In genomic region chr11:32792948-32793475, GRCh38 we compare ENCODE assay signal across 9 cellular contexts. TPM values are rescaled to one million over a fixed set of nuclear protein-coding genes. Genes with fewer than 3 reads are reported as not detected.
A peak's percentile ranks its signal among the peaks of the same experiment; 100 is the strongest.
DNase-seq lines count a peak whose midpoint lies in the region; ATAC-seq and TF ChIP-seq lines count a peak whose summit lies in the region.
"Had no signal": no experiment of that assay in that cellular context is flagged by ENCODE, and none has a peak within 500 bp of the region (broad histone marks: within the 10 kb centered on the region; RNA-seq: fewer than 3 reads in every experiment).

No MANE protein-coding gene starts in this region.

- H3K9me3 Mint-ChIP-seq in natural killer cell: no peaks in the 10 kb centered on the region
- H3K9me3 Mint-ChIP-seq: IgD-negative memory B cell had no signal

- 17 to 19% (median 18%) methylated on average over 13 of the region's 13 CpGs for WGBS in stomach, 5 donors

- peaks cover 0 to 10% (median 0%) of the 10 kb centered on the region in 3 donors for H3K27me3 ChIP-seq in stomach

- peak overlapping the region in 2 of 4 donors; percentile 21 to 22 for H3K4me3 ChIP-seq in stomach

- H3K4me1 Mint-ChIP-seq in natural killer cell: peaks cover 0 to 4% of the 10 kb centered on the region in 2 donors

- H3K36me3 Mint-ChIP-seq in natural killer cell: no peaks in the 10 kb centered on the region
- H3K36me3 Mint-ChIP-seq: IgD-negative memory B cell had no signal

- no peaks in the 10 kb centered on the region for H3K9me3 ChIP-seq in stomach

- no peak for TF ChIP-seq POLR2A in stomach (IDR thresholded peaks at IDR 0.05)

- no peak overlapping the region for H3K27ac Mint-ChIP-seq in natural killer cell
- H3K27ac Mint-ChIP-seq: IgD-negative memory B cell had no signal

- no peak for TF ChIP-seq EP300 in stomach (IDR thresholded peaks at IDR 0.05)

- intact Hi-C loops in natural killer cell (cut with micrococcal nuclease) (loop anchor here (2.0 kb wide), 1 partner anchor 470 kb away; no protein-coding TSS in a partner anchor), stomach (cut with DNase I; ENCODE audit: low total_unique reads) (no loop called here)

- H3K27me3 Mint-ChIP-seq in natural killer cell (ENCODE audit: low read depth in 2 of 2): no peaks in the 10 kb centered on the region
- H3K27me3 Mint-ChIP-seq: IgD-negative memory B cell had no signal

- peak overlapping the region; percentile 45 for H3K4me3 Mint-ChIP-seq in natural killer cell

- peaks cover 0 to 10% (median 0%) of the 10 kb centered on the region in 4 donors for H3K4me1 ChIP-seq in stomach

- H3K36me3 ChIP-seq in stomach: no peaks in the 10 kb centered on the region

- H3K27ac ChIP-seq in stomach: no peak overlapping the region

- TF ChIP-seq CTCF in natural killer cell (IDR thresholded peaks at IDR 0.05) (peak; percentile 82), stomach (IDR thresholded peaks at IDR 0.05) (peak in 5 of 7 experiments; percentile 21 to 62 (median 54))

- ATAC-seq in GM19023 (IDR thresholded peaks at IDR 0.05; ENCODE audit: unreplicated experiment): peak; percentile 74
- peak; percentile 75 for ATAC-seq in HG03520 (IDR thresholded peaks at IDR 0.05; ENCODE audit: unreplicated experiment)
- ATAC-seq in esophagus mucosa: peak; percentile 61
- ATAC-seq in natural killer cell: peak; percentile 65 to 84 (median 69)

- peak; percentile 34 for DNase-seq in Ammon's horn (ENCODE audit: low spot score)
- peak; percentile 34 for DNase-seq in NOMO-1 treated with dmso at 0.1 percent for 144 hours (lab: John Stamatoyannopoulos, UW; ENCODE audit: unreplicated experiment)
- DNase-seq in activated CD8-positive, alpha-beta memory T cell treated with anti-CD3 and anti-CD28 coated beads, Interleukin-2, amount 50 U/mL, for 48 hours: peak; percentile 83
- DNase-seq in natural killer cell: peak; percentile 37
- peak; percentile 69 for DNase-seq in stomach

RNA-seq across cellular contexts. Expression of gene CCDC73, which starts 1.4 kb away (rescaled TPM):
- 0.40 TPM for total RNA-seq in esophagus mucosa
- total RNA-seq in natural killer cell: not detected
- under 1 TPM in 1 of 5 donors, not detected in 4; 0.37 TPM for total RNA-seq in stomach
- not detected for polyA plus RNA-seq in stomach
- polyA plus RNA-seq: IgD-negative memory B cell had no signal

RNA-seq across cellular contexts. Expression of gene PRRG4, which starts 36.7 kb away (rescaled TPM):
- total RNA-seq in esophagus mucosa (36.9 TPM), natural killer cell (under 1 TPM; 0.14 to 0.25 (median 0.19) TPM), stomach (1 to 10 TPM in 4 of 5 donors, under 1 TPM in 1; under 0.01 to 8.4 (median 4.9) TPM)
- 1 to 10 TPM; 1.9 to 9.0 (median 3.7) TPM for polyA plus RNA-seq in stomach
- polyA plus RNA-seq: IgD-negative memory B cell had no signal
